ENCODE assay signal across 20 cellular contexts in genomic region chr13:57748096-57748495, GRCh38.
DNase-seq lines count a peak whose midpoint lies in the region; ATAC-seq, FAIRE-seq and TF ChIP-seq lines count a peak whose summit lies in the region.
"Had no signal": no experiment of that assay in that cellular context is flagged by ENCODE, and none has a peak within 500 bp of the region (broad histone marks: within the 10 kb centered on the region; RNA-seq: fewer than 3 reads in every experiment).

No MANE protein-coding gene starts in this region.

- peaks cover 16% of the 10 kb centered on the region for H3K27me3 Mint-ChIP-seq in MCF 10A (ENCODE audit: insufficient read depth, unreplicated experiment)
- H3K27me3 Mint-ChIP-seq: CD8-positive, alpha-beta memory T cell had no signal

- POLR2A ChIA-PET in MCF 10A (lab: Yijun Ruan, JAX) (no interaction called here), PC-3 (lab: Charles Lee; ENCODE audit: unreplicated experiment) (no interaction called here)

- DNase-seq in MCF 10A (ENCODE audit: unreplicated experiment) (peak; percentile 57), breast epithelium (ENCODE audit: low spot score in 2 of 2) (no peak), PC-3 (peak; percentile 6), epithelial cell of esophagus (ENCODE audit: low read depth) (peak; percentile 3), hypothalamus (lab: John Stamatoyannopoulos, UW) (no peak), pancreas (no peak), EL (no peak)
- DNase-seq: Calu3; CD8-positive, alpha-beta memory T cell; DMS153; GF-D8; Kasumi-1; MM.1S; NCI-H1694; NCI-H2227 treated with DMSO at 0.1 percent for 48 hours; NCI-H510A; Peyer's patch had no signal

- no peaks in the 10 kb centered on the region for H3K4me1 Mint-ChIP-seq in MCF 10A (ENCODE audit: insufficient read depth, unreplicated experiment)
- H3K4me1 Mint-ChIP-seq: CD8-positive, alpha-beta memory T cell had no signal

- no peak overlapping the region for H3K4me2 ChIP-seq in PC-3 (ENCODE audit: low read length)

- 74 to 99% methylated on average over 3 of the region's 3 CpGs for WGBS in pancreas, 2 donors

- H3K9me3 ChIP-seq in breast epithelium (peaks cover 0 to 6% of the 10 kb centered on the region in 2 donors), PC-3 (ENCODE audit: low read length) (no peaks in the 10 kb centered on the region), pancreas (no peaks in the 10 kb centered on the region)
- H3K9me3 ChIP-seq: Peyer's patch had no signal

- H3F3A ChIP-seq in PC-3 (ENCODE audit: low read length, unreplicated experiment), result no peaks in the 10 kb centered on the region

- no peak overlapping the region for H3K27ac Mint-ChIP-seq in MCF 10A (ENCODE audit: low read depth, unreplicated experiment)
- H3K27ac Mint-ChIP-seq: CD8-positive, alpha-beta memory T cell had no signal

- H3K79me2 ChIP-seq in PC-3 (ENCODE audit: low read length), result no peaks in the 10 kb centered on the region

- no peak overlapping the region for H3K9ac ChIP-seq in PC-3 (ENCODE audit: low read length)

- H3K27me3 ChIP-seq in breast epithelium, result no peaks in the 10 kb centered on the region
- H3K27me3 ChIP-seq in PC-3 (ENCODE audit: low read length), result no peaks in the 10 kb centered on the region
- no peaks in the 10 kb centered on the region for H3K27me3 ChIP-seq in pancreas
- H3K27me3 ChIP-seq: Peyer's patch had no signal

- H3K9me2 ChIP-seq in PC-3 (replicated peaks; ENCODE audit: low read length), result no peaks in the 10 kb centered on the region

- no peaks in the 10 kb centered on the region for H3K36me3 Mint-ChIP-seq in MCF 10A (ENCODE audit: insufficient read depth, unreplicated experiment)
- H3K36me3 Mint-ChIP-seq: CD8-positive, alpha-beta memory T cell had no signal

- no peak for TF ChIP-seq POLR2A in breast epithelium (IDR thresholded peaks at IDR 0.05)

- H3K27ac ChIP-seq in breast epithelium (no peak overlapping the region), PC-3 (ENCODE audit: low read length) (no peak overlapping the region), pancreas (no peak overlapping the region)
- H3K27ac ChIP-seq: C4-2B, Peyer's patch had no signal

- no peak overlapping the region for H3K4me3 Mint-ChIP-seq in MCF 10A (ENCODE audit: unreplicated experiment)
- H3K4me3 Mint-ChIP-seq: CD8-positive, alpha-beta memory T cell had no signal

- ATAC-seq in PC-3, result no peak
- ATAC-seq in HG03571 (IDR thresholded peaks at IDR 0.05; ENCODE audit: unreplicated experiment), result no peak
- no peak for ATAC-seq in pancreas

- no peak for FAIRE-seq in pancreas (lab: Jason Lieb, UNC)
- FAIRE-seq: A204.1 had no signal

- H3K9me3 Mint-ChIP-seq in MCF 10A (ENCODE audit: unreplicated experiment), result peaks cover 22% of the 10 kb centered on the region

- no peak overlapping the region for H2AFZ ChIP-seq in PC-3 (ENCODE audit: low read length)

- H3K36me3 ChIP-seq in breast epithelium, result no peaks in the 10 kb centered on the region
- H3K36me3 ChIP-seq in PC-3 (ENCODE audit: low read depth, low read length), result no peaks in the 10 kb centered on the region
- no peaks in the 10 kb centered on the region for H3K36me3 ChIP-seq in pancreas
- H3K36me3 ChIP-seq: Peyer's patch had no signal

- H3K4me1 ChIP-seq in breast epithelium (no peaks in the 10 kb centered on the region), PC-3 (ENCODE audit: insufficient read depth, low read length) (no peaks in the 10 kb centered on the region), pancreas (no peaks in the 10 kb centered on the region)
- H3K4me1 ChIP-seq: Peyer's patch had no signal

- no peak for TF ChIP-seq CTCF in MCF 10A (IDR thresholded peaks at IDR 0.05; ENCODE audit: unreplicated experiment)
- no peak for TF ChIP-seq CTCF in breast epithelium (IDR thresholded peaks at IDR 0.05)
- TF ChIP-seq CTCF in PC-3 (conservative IDR thresholded peaks at IDR 0.05; ENCODE audit: low read depth, low read length), result no peak
- TF ChIP-seq CTCF in epithelial cell of esophagus (IDR thresholded peaks at IDR 0.05; ENCODE audit: insufficient read depth, low read depth, low read length, missing control alignments), result no peak
- TF ChIP-seq CTCF in pancreas (IDR thresholded peaks at IDR 0.05), result no peak

- H3K4me3 ChIP-seq in breast epithelium (no peak overlapping the region), PC-3 (ENCODE audit: low read length) (no peak overlapping the region), epithelial cell of esophagus (ENCODE audit: low read length) (no peak overlapping the region), pancreas (no peak overlapping the region)
- H3K4me3 ChIP-seq: Peyer's patch had no signal

- BruUV-seq in MCF 10A (replicated peaks; lab: Mats Ljungman, UMichigan) (no TSS peak), PC-3 (replicated peaks; lab: Mats Ljungman, UMichigan) (no TSS peak)

- CTCF ChIA-PET in MCF 10A (lab: Yijun Ruan, JAX), result no interaction called here
- CTCF ChIA-PET in PC-3 (lab: Charles Lee), result no interaction called here

- intact Hi-C loops in MCF 10A (cut with micrococcal nuclease), result no loop called here
- intact Hi-C loops in breast epithelium (cut with DNase I; ENCODE audit: low total_unique reads), result no loop called here
- intact Hi-C loops in PC-3 (cut with micrococcal nuclease), result no loop called here
- intact Hi-C loops in pancreas (cut with DNase I), result no loop called here

- no peaks in the 10 kb centered on the region for H4K20me1 ChIP-seq in PC-3 (ENCODE audit: low read length)

Comparison
In these comparisons a context has a peak if more than half of its experiments do, and no peak if none do; other contexts are left out.
1. DNase-seq: peak in MCF 10A (single experiment), PC-3 (single experiment) and epithelial cell of esophagus (single experiment); none in breast epithelium (0 of 2), hypothalamus (0 of 51), pancreas (0 of 6) and EL (single experiment).